7 cellular contexts compared by ENCODE assay signal in genomic region chr1:109985251-109986053, GRCh38. TPM values are rescaled to one million over a fixed set of nuclear protein-coding genes. Genes with fewer than 3 reads are reported as not detected.
A peak's percentile ranks its signal among the peaks of the same experiment; 100 is the strongest.
DNase-seq lines count a peak whose midpoint lies in the region; ATAC-seq and TF ChIP-seq lines count a peak whose summit lies in the region.

No MANE protein-coding gene starts in this region.

- POLR2A ChIA-PET in HCT116 (lab: Charles Lee) (interaction anchor here (0.9 to 2.3 kb wide), 10 partner anchors 8 to 437 kb away, joined by 3 to 18 read pairs (median 6); partner anchors contain the start of genes GNAI3 and STRIP1), T-cell (lab: Charles Lee) (interaction anchor here (0.5 to 1.6 kb wide), 6 partner anchors 44 to 414 kb away, joined by 3 to 13 read pairs (median 4); partner anchors contain the start of gene RBM15 (in 1 of the 2))

- peaks cover 6 to 24% of the 10 kb centered on the region in 2 experiments; a peak in 3 of 4 replicates for H3K4me1 ChIP-seq in HCT116 (ENCODE audit: control insufficient read depth in 1 of 2, insufficient read depth in 2 of 2, low read length in 2 of 2)

- no peaks in the 10 kb centered on the region for H3K27me3 Mint-ChIP-seq in T-cell

- CTCF ChIA-PET in HCT116 (lab: Charles Lee) = interaction anchor here (0.6 to 9.0 kb wide), 19 partner anchors 12 to 440 kb away, joined by 3 to 396 read pairs (median 10); partner anchors contain the start of gene GSTM4
- CTCF ChIA-PET in T-cell (lab: Charles Lee) = interaction anchor here (0.6 to 10.6 kb wide), 23 partner anchors 8 to 437 kb away, joined by 3 to 254 read pairs (median 6); partner anchors contain the start of genes GNAI3 (in 2 of the 2) and STRIP1 (in 1 of the 2)

- peak overlapping the region; percentile 97 to 98 (median 98) for H3K4me3 Mint-ChIP-seq in T-cell

- no peaks in the 10 kb centered on the region for H3K27me3 ChIP-seq in HCT116 (ENCODE audit: insufficient read depth, low read length)

- H3K9me3 ChIP-seq in HCT116 (ENCODE audit: control insufficient read depth in 1 of 2, insufficient read depth in 1 of 2, low read depth in 1 of 2, low read length in 2 of 2) = no peaks in the 10 kb centered on the region

- H3K9me3 Mint-ChIP-seq in T-cell = no peaks in the 10 kb centered on the region

- H3K79me2 ChIP-seq in HCT116 (ENCODE audit: insufficient read depth, low read length) = peaks cover 56% of the 10 kb centered on the region

- peak overlapping the region; percentile 78 to 82 for H3K4me3 ChIP-seq in HCT116 (replicated peaks in 1 of 2; ENCODE audit: low read depth in 1 of 2, low read length in 2 of 2)
- peak overlapping the region; percentile 71 to 79 for H3K4me3 ChIP-seq in foreskin fibroblast (ENCODE audit: low read depth in 1 of 2, low read length in 2 of 2)
- peak overlapping the region; percentile 91 for H3K4me3 ChIP-seq in retinal pigment epithelial cell (ENCODE audit: low read length)

- TF ChIP-seq CTCF in HCT116 (IDR thresholded peaks at IDR 0.05 in 2 of 3, conservative IDR thresholded peaks at IDR 0.05 in 1 of 3; ENCODE audit: borderline replicate concordance in 1 of 3, insufficient read depth in 1 of 3, low read depth in 2 of 3, low read length in 2 of 3) (no peak), foreskin fibroblast (IDR thresholded peaks at IDR 0.05; ENCODE audit: low read depth, low read length) (no peak), retinal pigment epithelial cell (conservative IDR thresholded peaks at IDR 0.05; ENCODE audit: low read depth, low read length) (no peak)

- intact Hi-C loops in HCT116 (cut with micrococcal nuclease) = no loop called here

- no peak for TF ChIP-seq RAD21 in HCT116 (IDR thresholded peaks at IDR 0.05; ENCODE audit: low read depth)

- DNase-seq in HCT116 (ENCODE audit: low read depth, low spot score) = no peak
- no peak for DNase-seq in T-cell
- no peak for DNase-seq in foreskin fibroblast
- DNase-seq in retinal pigment epithelial cell (ENCODE audit: low read depth) = no peak
- no peak for DNase-seq in NCI-H1092 (lab: John Stamatoyannopoulos, UW)
- DNase-seq in cerebellar nuclear complex (lab: John Stamatoyannopoulos, UW) = no peak

- peak overlapping the region; percentile 94 for H3K4me2 ChIP-seq in HCT116 (ENCODE audit: low read length)

- TF ChIP-seq POLR2A in HCT116 (IDR thresholded peaks at IDR 0.05; ENCODE audit: borderline replicate concordance, extremely low read depth, insufficient read depth, insufficient read length) = no peak

- ATAC-seq in HCT116 (no peak), T-cell (replicated peaks in 1 of 4) (no peak), HG03196 (IDR thresholded peaks at IDR 0.05; ENCODE audit: unreplicated experiment) (no peak)

- peaks cover 5% of the 10 kb centered on the region for H3K36me3 Mint-ChIP-seq in T-cell

- peak overlapping the region; percentile 66 for H3K27ac ChIP-seq in HCT116 (ENCODE audit: low read depth, low read length)

- peak overlapping the region; percentile 94 for H3K9ac ChIP-seq in HCT116 (ENCODE audit: low read length)

- no peaks in the 10 kb centered on the region for H3K9me2 ChIP-seq in HCT116 (ENCODE audit: insufficient read depth)

- RAD21 ChIA-PET in HCT116 (lab: Charles Lee; ENCODE audit: low non-redundant PET in 1 of 2, low total read pairs in 2 of 2, uncharacterized antibody in 2 of 2, unreplicated experiment in 2 of 2) = interaction anchor here (0.8 to 1.6 kb wide), 7 partner anchors 18 to 439 kb away, joined by 3 to 56 read pairs (median 5); no protein-coding TSS in a partner anchor

- peaks cover 0 to 5% of the 10 kb centered on the region in 2 experiments; a peak in 1 of 4 replicates for H3K36me3 ChIP-seq in HCT116 (ENCODE audit: control insufficient read depth in 1 of 2, insufficient read depth in 2 of 2, low read length in 2 of 2)

- peak overlapping the region; percentile 76 to 84 for H3K27ac Mint-ChIP-seq in T-cell

- H2AFZ ChIP-seq in HCT116 (ENCODE audit: low read depth, low read length, poor library complexity, severe bottlenecking) = no peak overlapping the region

- TSS peak; percentile 39 for BruUV-seq in HCT116 (replicated peaks; lab: Mats Ljungman, UMichigan)

- peaks cover 28 to 48% (median 43%) of the 10 kb centered on the region in 3 donors for H3K4me1 Mint-ChIP-seq in T-cell

- H4K20me1 ChIP-seq in HCT116 (ENCODE audit: insufficient read depth) = no peaks in the 10 kb centered on the region

TF ChIP-seq in HCT116, 20 proteins besides CTCF, POLR2A, EP300 and RAD21:
- TF ChIP-seq POLR2AphosphoS5 (IDR thresholded peaks at IDR 0.05; ENCODE audit: low read depth, low read length) = no peak
- TF ChIP-seq ZFX (IDR thresholded peaks at IDR 0.05) = peak; percentile 69

RNA-seq across cellular contexts. Expression of gene AHCYL1, which starts 0.9 kb away (rescaled TPM):
- total RNA-seq in HCT116 (2021; ENCODE audit: unreplicated experiment) = 92.0 TPM
- 95.4 and 99.7 TPM in 2 replicates for polyA plus RNA-seq in HCT116 (2012)
- total RNA-seq in T-cell = 10 to 100 TPM; 23.0 to 41.6 (median 38.9) TPM

RNA-seq across cellular contexts. Expression of gene STRIP1, which starts 49.0 kb away (rescaled TPM):
- total RNA-seq in HCT116 (2021; ENCODE audit: unreplicated experiment) (33.5 TPM), T-cell (10 to 100 TPM; 70.6 to 87.2 (median 73.3) TPM)
- polyA plus RNA-seq in HCT116 (2012) = 17.6 and 17.7 TPM in 2 replicates
